In the genomic region with DNA sequence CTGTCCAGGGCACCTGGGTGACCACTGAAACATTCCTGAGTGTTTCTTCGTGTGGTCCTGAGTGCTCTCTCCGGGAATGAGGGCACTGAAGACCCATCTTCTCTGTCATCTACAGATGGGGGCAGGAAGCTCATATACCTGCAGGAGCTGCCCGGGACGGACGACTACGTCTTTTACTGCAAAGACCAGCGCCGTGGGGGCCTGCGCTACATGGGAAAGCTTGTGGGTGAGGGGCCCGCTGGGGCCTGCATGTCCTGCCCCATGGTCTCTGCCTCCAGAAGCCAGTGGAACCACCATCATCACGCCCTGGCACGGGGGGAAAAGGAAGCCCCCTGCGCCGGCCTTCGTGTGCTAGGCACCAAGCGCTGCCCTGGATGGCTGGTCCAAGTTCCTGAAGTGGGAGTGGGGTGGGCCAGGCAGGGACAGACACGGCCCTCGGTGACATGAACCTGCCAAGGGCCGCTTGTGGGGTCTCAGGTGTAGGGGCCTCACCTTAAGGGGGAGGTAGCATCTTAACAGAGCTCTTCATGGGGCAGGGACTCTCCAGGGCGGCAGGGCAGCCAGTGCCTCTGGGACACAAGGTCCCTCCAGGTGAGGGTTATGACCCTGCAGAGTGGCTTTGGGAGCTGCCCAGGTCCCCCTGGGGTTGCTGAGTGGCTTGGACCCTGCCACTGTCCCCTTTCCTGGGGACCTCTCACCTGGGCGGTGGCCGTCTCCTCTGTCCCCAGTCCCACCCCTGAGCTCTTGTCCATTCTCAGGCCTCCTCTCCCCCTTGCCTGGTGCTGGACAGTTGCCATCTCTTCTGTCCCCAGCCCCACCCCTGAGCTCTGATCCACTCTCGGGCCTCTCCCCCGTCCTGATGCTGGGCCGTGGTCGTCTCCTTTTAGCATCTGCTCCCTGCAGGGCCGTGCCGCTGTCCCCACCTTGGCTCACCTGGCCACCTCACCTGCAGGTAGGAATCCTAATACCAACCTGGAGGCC, we compare ENCODE assay signal across 16 cellular contexts. TPM values are rescaled to one million over a fixed set of nuclear protein-coding genes. Genes with fewer than 3 reads are reported as not detected.
DNase-seq lines count a peak whose midpoint lies in the region; ATAC-seq and TF ChIP-seq lines count a peak whose summit lies in the region.
"Had no signal": no experiment of that assay in that cellular context is flagged by ENCODE, and none has a peak within 500 bp of the region (broad histone marks: within the 10 kb centered on the region; RNA-seq: fewer than 3 reads in every experiment).

No MANE protein-coding gene starts in this region.

- TF ChIP-seq CTCF in coronary artery (IDR thresholded peaks at IDR 0.05) = no peak

- intact Hi-C loops in posterior vena cava (cut with DNase I) = no loop called here

- ATAC-seq in left lobe of liver = no peak
- no peak for ATAC-seq in GM18868 (IDR thresholded peaks at IDR 0.05; ENCODE audit: unreplicated experiment)
- ATAC-seq: A549 had no signal

- in situ Hi-C loops in G401 (cut with HindIII; ENCODE audit: low sequenced_read_pairs) = no loop called here

- no peak overlapping the region for H3K27ac ChIP-seq in coronary artery
- H3K27ac ChIP-seq: A549, BLaER1 had no signal

- DNase-seq in coronary artery (ENCODE audit: low spot score) (peak; percentile 70), left lobe of liver (ENCODE audit: low spot score) (peak; percentile 35), posterior vena cava (ENCODE audit: low spot score) (peak; percentile 74), ureter (ENCODE audit: low spot score) (peak; percentile 37), G401 (ENCODE audit: low spot score) (no peak), NCI-H146 treated with DMSO at 0.1 percent for 48 hours (lab: John Stamatoyannopoulos, UW; ENCODE audit: unreplicated experiment) (no peak)
- DNase-seq: Caco-2; CD8-positive, alpha-beta memory T cell; DND-41; GF-D8; GOT3; HCEC 1CT; KBM-7 had no signal

- H3K4me3 ChIP-seq in coronary artery = no peak overlapping the region
- H3K4me3 ChIP-seq: A549, BLaER1 had no signal

RNA-seq across cellular contexts. Expression of a gene that starts 2.1 kb away (rescaled TPM):
- not detected for total RNA-seq in left lobe of liver
- total RNA-seq in posterior vena cava = not detected
- not detected for total RNA-seq in ureter
- not detected in 2 replicates for total RNA-seq in G401 (2014; rRNA removed; shearing (Covaris generic))
- total RNA-seq: Caco-2; CD8-positive, alpha-beta memory T cell had no signal

RNA-seq across cellular contexts. Expression of a gene that starts 13.5 kb away (rescaled TPM):
- total RNA-seq in left lobe of liver (not detected), posterior vena cava (not detected), ureter (not detected)
- total RNA-seq in G401 (2014; rRNA removed; shearing (Covaris generic)) = not detected in 2 replicates
- total RNA-seq: Caco-2; CD8-positive, alpha-beta memory T cell had no signal

RNA-seq across cellular contexts. Expression of a gene that starts 26.8 kb away (rescaled TPM):
- total RNA-seq in left lobe of liver (not detected), posterior vena cava (1 to 10 TPM in 1 of 2 donors, not detected in 1; 2.4 TPM), ureter (not detected)
- total RNA-seq in G401 (2014; rRNA removed; shearing (Covaris generic)) = not detected in 2 replicates
- total RNA-seq: Caco-2; CD8-positive, alpha-beta memory T cell had no signal

RNA-seq across cellular contexts. Expression of a gene that starts 47.6 kb away (rescaled TPM):
- total RNA-seq in left lobe of liver (30.7 TPM), posterior vena cava (10 to 100 TPM; 15.9 to 16.3 TPM), ureter (34.5 TPM)
- total RNA-seq in G401 (2014; rRNA removed; shearing (Covaris generic)) = 32.7 and 53.5 TPM in 2 replicates

Comparison
In these comparisons a context has a peak if more than half of its experiments do, and no peak if none do; other contexts are left out.
1. DNase-seq: peak in coronary artery (single experiment), left lobe of liver (single experiment), posterior vena cava (single experiment) and ureter (single experiment); none in G401 (single experiment) and NCI-H146 treated with DMSO at 0.1 percent for 48 hours (single experiment).